ENCODE assay signal across 8 cellular contexts in genomic region chr6:70884074-70884983, GRCh38.
A peak's percentile ranks its signal among the peaks of the same experiment; 100 is the strongest.
DNase-seq lines count a peak whose midpoint lies in the region; ATAC-seq, FAIRE-seq and TF ChIP-seq lines count a peak whose summit lies in the region.

No MANE protein-coding gene starts in this region.

- in situ Hi-C loops in IMR-90 (cut with MboI; ENCODE audit: low sequenced_read_pairs): no loop called here

- H3K18ac ChIP-seq in IMR-90 (ENCODE audit: low read depth, low read length): no peak overlapping the region

- H3K4me2 ChIP-seq in IMR-90 (ENCODE audit: low read depth, low read length): no peak overlapping the region

- no peak overlapping the region for H2BK120ac ChIP-seq in IMR-90 (ENCODE audit: low read depth, low read length)

- H3K27ac ChIP-seq in IMR-90 (ENCODE audit: insufficient read depth, low read length): no peak overlapping the region
- no peak overlapping the region for H3K27ac ChIP-seq in pancreas
- no peak overlapping the region for H3K27ac ChIP-seq in upper lobe of right lung

- H4K20me1 ChIP-seq in IMR-90 (ENCODE audit: insufficient read depth, low read length): no peaks in the 10 kb centered on the region

- H3K56ac ChIP-seq in IMR-90 (ENCODE audit: extremely low read depth, insufficient read depth, low read length): no peak overlapping the region

- no peaks in the 10 kb centered on the region for H3K36me3 ChIP-seq in IMR-90 (ENCODE audit: control insufficient read depth, insufficient read depth, low read length)
- H3K36me3 ChIP-seq in pancreas: no peaks in the 10 kb centered on the region
- no peaks in the 10 kb centered on the region for H3K36me3 ChIP-seq in upper lobe of right lung

- no peak for FAIRE-seq in RCC 7860 (lab: Jason Lieb, UNC)
- no peak for FAIRE-seq in frontal cortex (lab: Jason Lieb, UNC)
- FAIRE-seq in pancreas (lab: Jason Lieb, UNC): no peak

- H3K4ac ChIP-seq in IMR-90 (ENCODE audit: low read depth, low read length): no peak overlapping the region

- no peaks in the 10 kb centered on the region for H3K4me1 ChIP-seq in IMR-90 (ENCODE audit: control insufficient read depth, insufficient read depth, low read length)
- no peaks in the 10 kb centered on the region for H3K4me1 ChIP-seq in pancreas
- H3K4me1 ChIP-seq in upper lobe of right lung: no peaks in the 10 kb centered on the region

- 0 out of 2 replicates have a peak, but pooled peaks have one; percentile 22 for TF ChIP-seq POLR2A in IMR-90 (IDR thresholded peaks at IDR 0.05; ENCODE audit: low read depth, low read length)

- no peaks in the 10 kb centered on the region for H3K9me1 ChIP-seq in IMR-90 (ENCODE audit: insufficient read depth, low read length)

- dilution Hi-C loops in IMR-90 (cut with HindIII; ENCODE audit: low sequenced_read_pairs, unreplicated experiment): loop anchor here (25.0 kb wide), 1 partner anchor 172 kb away; no protein-coding TSS in a partner anchor

- 40% methylated on average over 2 of the region's 17 CpGs; no CpG with 5 or more reads in 1 of the 2 experiments for WGBS in IMR-90 (ENCODE audit: extremely low coverage in 2 of 2, insufficient read length in 1 of 2), 2 experiments
- 36 to 38% methylated on average over 17 of the region's 17 CpGs for WGBS in pancreas, 2 donors

- no peaks in the 10 kb centered on the region for H3K79me1 ChIP-seq in IMR-90 (ENCODE audit: low read depth in 1 of 2, low read length in 2 of 2)

- BruUV-seq in IMR-90 (replicated peaks; lab: Mats Ljungman, UMichigan): no TSS peak

- no peak overlapping the region for H2BK20ac ChIP-seq in IMR-90 (ENCODE audit: low read depth, low read length)

- H3K23ac ChIP-seq in IMR-90 (ENCODE audit: low read depth, low read length): no peak overlapping the region

- CTCF ChIA-PET in IMR-90 (lab: Yijun Ruan, JAX): interaction anchor here (0.7 to 2.7 kb wide), 21 partner anchors 9 to 574 kb away, joined by 3 to 39 read pairs (median 3); no protein-coding TSS in a partner anchor

- intact Hi-C loops in IMR-90 (cut with micrococcal nuclease) (loop anchor here (1.0 to 10.0 kb wide), 7 partner anchors 72 to 664 kb away; partner anchors contain the start of gene B3GAT2), pancreas (cut with DNase I) (loop anchor here in 2 of 3 donors (10.0 kb wide), 2 partner anchors 170 to 570 kb away; no protein-coding TSS in a partner anchor), upper lobe of right lung (cut with DNase I) (loop anchor here (10.0 kb wide), 1 partner anchor 180 kb away; no protein-coding TSS in a partner anchor)

- H3K4me3 ChIP-seq in IMR-90 (ENCODE audit: insufficient read depth, low read depth, low read length) (no peak overlapping the region), pancreas (no peak overlapping the region), upper lobe of right lung (no peak overlapping the region)

- H4K5ac ChIP-seq in IMR-90 (ENCODE audit: low read depth, low read length): no peak overlapping the region

- H3K14ac ChIP-seq in IMR-90 (replicated peaks; ENCODE audit: low read depth, low read length): no peak overlapping the region

- no peak overlapping the region for H2BK5ac ChIP-seq in IMR-90 (ENCODE audit: low read depth, low read length, poor library complexity, severe bottlenecking)

- peak; percentile 97 for ATAC-seq in IMR-90 (ENCODE audit: low read depth)
- ATAC-seq in pancreas: peak; percentile 73 to 99 (median 91)
- peak; percentile 91 for ATAC-seq in upper lobe of right lung

- TF ChIP-seq CTCF in GM20000 (IDR thresholded peaks at IDR 0.05; ENCODE audit: extremely low read depth, missing control alignments) (peak; percentile 84), IMR-90 (conservative IDR thresholded peaks at IDR 0.05; ENCODE audit: low read depth, low read length) (peak; percentile 88), pancreas (IDR thresholded peaks at IDR 0.05) (peak; percentile 83 to 96 (median 93)), upper lobe of right lung (IDR thresholded peaks at IDR 0.05) (peak; percentile 93)

- POLR2A ChIA-PET in IMR-90 (lab: Charles Lee; ENCODE audit: unreplicated experiment): no interaction called here

- H3K9me3 ChIP-seq in IMR-90 (ENCODE audit: control insufficient read depth, insufficient read depth, low read length) (no peaks in the 10 kb centered on the region), pancreas (no peaks in the 10 kb centered on the region), upper lobe of right lung (no peaks in the 10 kb centered on the region)

- peaks cover 12% of the 10 kb centered on the region for H3K27me3 ChIP-seq in IMR-90 (ENCODE audit: control insufficient read depth, insufficient read depth, low read length)
- no peaks in the 10 kb centered on the region for H3K27me3 ChIP-seq in pancreas
- H3K27me3 ChIP-seq in upper lobe of right lung: no peaks in the 10 kb centered on the region

- no peak overlapping the region for H2AFZ ChIP-seq in IMR-90 (replicated peaks; ENCODE audit: low read length, poor library complexity)

- H2BK15ac ChIP-seq in IMR-90 (ENCODE audit: low read depth, low read length): no peak overlapping the region

- no peak overlapping the region for H2AK9ac ChIP-seq in IMR-90 (replicated peaks; ENCODE audit: low read depth, low read length, poor library complexity)

- DNase-seq in D341Med (ENCODE audit: low spot score) (peak; percentile 92), GM20000 (ENCODE audit: low spot score) (peak; percentile 78), IMR-90 (peak; percentile 33), RCC 7860 (ENCODE audit: low spot score) (peak; percentile 18), frontal cortex (ENCODE audit: low spot score in 2 of 2) (peak; percentile 29 to 68), pancreas (peak; percentile 30 to 70 (median 56)), upper lobe of right lung (peak; percentile 71)
- peak; percentile 20 for DNase-seq in activated T-helper 9 cell treated with anti-CD3 and anti-CD28 coated beads, Interleukin-2, amount 50 U/mL, for 16 hours (ENCODE audit: low read depth)

- peak; percentile 91 for TF ChIP-seq RAD21 in IMR-90 (IDR thresholded peaks at IDR 0.05; ENCODE audit: low read length)

- H4K8ac ChIP-seq in IMR-90 (ENCODE audit: low read depth in 2 of 2, low read length in 2 of 2): no peak overlapping the region

- no peak overlapping the region for H3K9ac ChIP-seq in IMR-90 (ENCODE audit: low read depth, low read length)

- no peak overlapping the region for H4K91ac ChIP-seq in IMR-90 (ENCODE audit: insufficient read depth, low read depth, low read length)

- no peak overlapping the region for H2AK5ac ChIP-seq in IMR-90 (ENCODE audit: low read depth, low read length)

TF ChIP-seq in IMR-90, 13 proteins besides CTCF, POLR2A, EP300 and RAD21:
- TF ChIP-seq, protein P1, sequence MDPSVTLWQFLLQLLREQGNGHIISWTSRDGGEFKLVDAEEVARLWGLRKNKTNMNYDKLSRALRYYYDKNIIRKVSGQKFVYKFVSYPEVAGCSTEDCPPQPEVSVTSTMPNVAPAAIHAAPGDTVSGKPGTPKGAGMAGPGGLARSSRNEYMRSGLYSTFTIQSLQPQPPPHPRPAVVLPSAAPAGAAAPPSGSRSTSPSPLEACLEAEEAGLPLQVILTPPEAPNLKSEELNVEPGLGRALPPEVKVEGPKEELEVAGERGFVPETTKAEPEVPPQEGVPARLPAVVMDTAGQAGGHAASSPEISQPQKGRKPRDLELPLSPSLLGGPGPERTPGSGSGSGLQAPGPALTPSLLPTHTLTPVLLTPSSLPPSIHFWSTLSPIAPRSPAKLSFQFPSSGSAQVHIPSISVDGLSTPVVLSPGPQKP (IDR thresholded peaks at IDR 0.05; ENCODE audit: borderline replicate concordance, low read depth, low read length): no peak
- no peak for TF ChIP-seq MXI1 (IDR thresholded peaks at IDR 0.05; ENCODE audit: borderline replicate concordance, low read depth, low read length)
- TF ChIP-seq CHD1 (IDR thresholded peaks at IDR 0.05; ENCODE audit: low read depth, low read length): no peak
- no peak for TF ChIP-seq RCOR1 (IDR thresholded peaks at IDR 0.05; ENCODE audit: insufficient replicate concordance, low read length)
- TF ChIP-seq RFX5 (IDR thresholded peaks at IDR 0.05; ENCODE audit: low read depth, low read length): no peak
- TF ChIP-seq SMC3 (IDR thresholded peaks at IDR 0.05; ENCODE audit: low read depth, low read length): peak; percentile 91
- no peak for TF ChIP-seq MAZ (IDR thresholded peaks at IDR 0.05; ENCODE audit: borderline replicate concordance, low read depth, low read length)

Comparison
In these comparisons a context has a peak if more than half of its experiments do, and no peak if none do; other contexts are left out.
1. DNase-seq: peak in every context shown above with its lines; median percentile 92 in D341Med; 78 in GM20000; 71 in upper lobe of right lung; 56 in pancreas; 48 in frontal cortex; 33 in IMR-90; 20 in activated T-helper 9 cell treated with anti-CD3 and anti-CD28 coated beads, Interleukin-2, amount 50 U/mL, for 16 hours; 18 in RCC 7860.